ENCODE assay signal across 12 cellular contexts in genomic region chr17:81901167-81902022, GRCh38. TPM values are rescaled to one million over a fixed set of nuclear protein-coding genes. Genes with fewer than 3 reads are reported as not detected.
DNase-seq lines count a peak whose midpoint lies in the region; ATAC-seq, FAIRE-seq and TF ChIP-seq lines count a peak whose summit lies in the region.
"Had no signal": no experiment of that assay in that cellular context is flagged by ENCODE, and none has a peak within 500 bp of the region (broad histone marks: within the 10 kb centered on the region; RNA-seq: fewer than 3 reads in every experiment).

No MANE protein-coding gene starts in this region.

- peak overlapping the region in 1 of 9 donors; percentile 54 for H3K27ac Mint-ChIP-seq in naive thymus-derived CD4-positive, alpha-beta T cell

- no peaks in the 10 kb centered on the region for H3K9me3 Mint-ChIP-seq in naive thymus-derived CD4-positive, alpha-beta T cell

- peaks cover 0 to 70% (median 26%) of the 10 kb centered on the region in 9 donors for H3K36me3 ChIP-seq in heart right ventricle
- H3K36me3 ChIP-seq in naive thymus-derived CD4-positive, alpha-beta T cell (ENCODE audit: control insufficient read depth in 2 of 3, insufficient read depth in 3 of 3, low read length in 3 of 3): peaks cover 0 to 61% (median 11%) of the 10 kb centered on the region in 3 experiments

- H3K4me3 ChIP-seq in heart right ventricle: peak overlapping the region in 9 of 10 donors; percentile 22 to 50 (median 36)
- H3K4me3 ChIP-seq in coronary artery: peak overlapping the region; percentile 74
- no peak overlapping the region for H3K4me3 ChIP-seq in naive thymus-derived CD4-positive, alpha-beta T cell (ENCODE audit: low read length)
- H3K4me3 ChIP-seq: lung had no signal

- H3K27me3 ChIP-seq in heart right ventricle: peaks cover 0 to 26% (median 0%) of the 10 kb centered on the region in 7 donors
- H3K27me3 ChIP-seq in naive thymus-derived CD4-positive, alpha-beta T cell (ENCODE audit: control insufficient read depth in 2 of 2, insufficient read depth in 2 of 2, low read length in 2 of 2): peaks cover 0 to 4% of the 10 kb centered on the region in 2 donors

- DNase-seq in heart right ventricle (no peak), cardiac septum (ENCODE audit: low spot score) (no peak), coronary artery (ENCODE audit: low spot score) (no peak), urothelium cell line (ENCODE audit: low spot score) (no peak), DMS53 treated with DMSO at 0.1 percent for 48 hours (lab: John Stamatoyannopoulos, UW; ENCODE audit: unreplicated experiment) (no peak), GM12892 (ENCODE audit: insufficient read length) (no peak)
- DNase-seq in naive thymus-derived CD4-positive, alpha-beta T cell: no peak
- DNase-seq: effector CD8-positive, alpha-beta T cell; NCI-H2107; stimulated activated CD4-positive, alpha-beta T cell treated with anti-CD3 and anti-CD28 coated beads, Interleukin-2, amount 100 ng/mL, for 48 hours had no signal

- peaks cover 5 to 23% (median 17%) of the 10 kb centered on the region in 5 donors for H3K36me3 Mint-ChIP-seq in naive thymus-derived CD4-positive, alpha-beta T cell

- peak overlapping the region in 9 of 10 donors; percentile 3 to 70 (median 54) for H3K4me3 Mint-ChIP-seq in naive thymus-derived CD4-positive, alpha-beta T cell

- WGBS in heart right ventricle, 2 donors: 50 to 52% methylated on average over 21 of the region's 21 CpGs

- ATAC-seq in heart right ventricle (peak in 2 of 8 donors; percentile 5 to 6), GM21390 (IDR thresholded peaks at IDR 0.05; ENCODE audit: unreplicated experiment) (no peak)
- peak; percentile 12 for ATAC-seq in naive thymus-derived CD4-positive, alpha-beta T cell

- H3K9me3 ChIP-seq in heart right ventricle: no peaks in the 10 kb centered on the region
- H3K9me3 ChIP-seq in naive thymus-derived CD4-positive, alpha-beta T cell (ENCODE audit: control insufficient read depth in 2 of 3, low read length in 3 of 3): no peaks in the 10 kb centered on the region

- H3K27ac ChIP-seq in heart right ventricle (no peak overlapping the region), coronary artery (peak overlapping the region in 1 of 2 donors; percentile 40)
- no peak overlapping the region for H3K27ac ChIP-seq in naive thymus-derived CD4-positive, alpha-beta T cell (ENCODE audit: low read depth, low read length)

- CTCF ChIA-PET in naive thymus-derived CD4-positive, alpha-beta T cell (lab: Charles Lee): no interaction called here

- peaks cover 0 to 10% (median 8%) of the 10 kb centered on the region in 7 donors for H3K4me1 Mint-ChIP-seq in naive thymus-derived CD4-positive, alpha-beta T cell

- peaks cover 8 to 18% (median 8%) of the 10 kb centered on the region in 5 donors for H3K27me3 Mint-ChIP-seq in naive thymus-derived CD4-positive, alpha-beta T cell

- no peak; the same call in 1 of the 2 replicates for TF ChIP-seq POLR2A in GM12892 (IDR thresholded peaks at IDR 0.05; ENCODE audit: low read depth, low read length)

- intact Hi-C loops in heart right ventricle (cut with DNase I): no loop called here
- intact Hi-C loops in cardiac septum (cut with DNase I): no loop called here
- intact Hi-C loops in naive thymus-derived CD4-positive, alpha-beta T cell (cut with micrococcal nuclease): no loop called here

- FAIRE-seq in urothelium cell line (lab: Jason Lieb, UNC) (peak; percentile 72), GM12892 (lab: Jason Lieb, UNC) (no peak)

- peaks cover 3 to 16% (median 13%) of the 10 kb centered on the region in 9 donors for H3K4me1 ChIP-seq in heart right ventricle
- no peaks in the 10 kb centered on the region for H3K4me1 ChIP-seq in naive thymus-derived CD4-positive, alpha-beta T cell (ENCODE audit: control insufficient read depth in 2 of 2, insufficient read depth in 2 of 2, low read length in 2 of 2)

- POLR2A ChIA-PET in naive thymus-derived CD4-positive, alpha-beta T cell (lab: Charles Lee): interaction anchor here (1.0 kb wide), 1 partner anchor 16 kb away, joined by 3 read pairs; no protein-coding TSS in a partner anchor

- TF ChIP-seq CTCF in heart right ventricle (IDR thresholded peaks at IDR 0.05): no peak
- no peak for TF ChIP-seq CTCF in coronary artery (IDR thresholded peaks at IDR 0.05)

RNA-seq across cellular contexts. Expression of gene NPB, which starts 0.6 kb away (rescaled TPM):
- total RNA-seq in heart right ventricle (under 1 TPM; 0.13 to 0.83 (median 0.32) TPM), cardiac septum (0.51 TPM)
- polyA plus RNA-seq in heart right ventricle: under 1 TPM; 0.49 to 0.73 TPM
- total RNA-seq in naive thymus-derived CD4-positive, alpha-beta T cell: under 1 TPM in 4 of 5 experiments, not detected in 1; 0.29 to 0.59 (median 0.54) TPM
- polyA plus RNA-seq in naive thymus-derived CD4-positive, alpha-beta T cell: under 1 TPM in 1 of 2 donors, not detected in 1; 0.20 TPM
- 0.66 TPM for polyA plus RNA-seq in GM12892 (2012; ENCODE audit: missing spikeins)

RNA-seq across cellular contexts. Expression of gene PCYT2, which starts 9.8 kb away (rescaled TPM):
- total RNA-seq in heart right ventricle (10 to 100 TPM; 29.5 to 54.7 (median 43.2) TPM), cardiac septum (47.1 TPM)
- 10 to 100 TPM; 54.4 to 64.1 TPM for polyA plus RNA-seq in heart right ventricle
- total RNA-seq in naive thymus-derived CD4-positive, alpha-beta T cell: 10 to 100 TPM; 17.5 to 43.6 (median 35.2) TPM
- 10 to 100 TPM; 22.4 to 27.0 TPM for polyA plus RNA-seq in naive thymus-derived CD4-positive, alpha-beta T cell
- polyA plus RNA-seq in GM12892 (2012; ENCODE audit: missing spikeins): 22.9 TPM

RNA-seq across cellular contexts. Expression of gene ANAPC11, which starts 9.9 kb away (rescaled TPM):
- 100 to 1,000 TPM; 124 to 189 (median 142) TPM for total RNA-seq in heart right ventricle
- polyA plus RNA-seq in heart right ventricle: 100 to 1,000 TPM; 205 to 405 TPM
- total RNA-seq in cardiac septum: 131 TPM
- total RNA-seq in naive thymus-derived CD4-positive, alpha-beta T cell: 100 to 1,000 TPM in 1 of 5 experiments, 10 to 100 TPM in 4; 30.8 to 106 (median 40.5) TPM
- 100 to 1,000 TPM; 245 to 278 TPM for polyA plus RNA-seq in naive thymus-derived CD4-positive, alpha-beta T cell
- 116 TPM for polyA plus RNA-seq in GM12892 (2012; ENCODE audit: missing spikeins)

RNA-seq across cellular contexts. Expression of gene ALYREF, which starts 10.0 kb away (rescaled TPM):
- total RNA-seq in heart right ventricle (10 to 100 TPM; 28.1 to 47.2 (median 32.2) TPM), cardiac septum (40.1 TPM)
- 10 to 100 TPM in 1 of 2 donors, 1 to 10 TPM in 1; 3.6 to 45.4 TPM for polyA plus RNA-seq in heart right ventricle
- 100 to 1,000 TPM in 1 of 5 experiments, 10 to 100 TPM in 4; 38.3 to 159 (median 83.2) TPM for total RNA-seq in naive thymus-derived CD4-positive, alpha-beta T cell
- polyA plus RNA-seq in naive thymus-derived CD4-positive, alpha-beta T cell: 10 to 100 TPM; 28.5 to 31.5 TPM
- polyA plus RNA-seq in GM12892 (2012; ENCODE audit: missing spikeins): 77.6 TPM

RNA-seq across cellular contexts. Expression of gene SIRT7, which starts 16.6 kb away (rescaled TPM):
- total RNA-seq in heart right ventricle (1 to 10 TPM; 4.4 to 9.3 (median 5.9) TPM), cardiac septum (8.3 TPM)
- 10 to 100 TPM; 14.5 to 15.7 TPM for polyA plus RNA-seq in heart right ventricle
- 10 to 100 TPM; 56.0 to 81.4 (median 69.7) TPM for total RNA-seq in naive thymus-derived CD4-positive, alpha-beta T cell
- 10 to 100 TPM; 21.6 to 38.7 TPM for polyA plus RNA-seq in naive thymus-derived CD4-positive, alpha-beta T cell
- 16.7 TPM for polyA plus RNA-seq in GM12892 (2012; ENCODE audit: missing spikeins)
